ENCODE assay signal across 8 cellular contexts in the genomic region with DNA sequence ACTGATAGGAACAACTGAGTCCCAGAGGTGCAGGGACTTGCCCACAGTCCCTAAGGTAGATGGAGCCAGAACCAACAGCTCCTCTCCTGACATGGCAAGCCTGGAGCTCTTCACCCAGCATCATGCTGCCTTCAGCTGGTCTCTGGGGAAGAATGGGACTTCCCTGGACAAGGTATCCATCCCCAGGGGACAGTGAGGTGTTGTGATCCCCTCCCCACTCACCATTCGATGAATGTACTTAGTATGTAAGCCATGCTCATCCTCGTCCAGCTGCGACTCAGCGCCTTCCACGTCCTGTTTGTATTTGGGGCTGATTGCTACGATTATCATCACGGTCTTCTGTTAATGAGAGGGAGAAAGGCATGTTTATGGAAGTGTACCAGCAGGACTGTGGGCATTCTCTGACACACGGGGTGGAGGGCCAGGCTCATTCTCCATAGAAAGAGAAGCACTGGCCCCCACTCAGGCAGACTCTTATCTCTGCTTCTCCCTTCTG. TPM values are rescaled to one million over a fixed set of nuclear protein-coding genes. Genes with fewer than 3 reads are reported as not detected.
DNase-seq lines count a peak whose midpoint lies in the region; ATAC-seq and TF ChIP-seq lines count a peak whose summit lies in the region.

No MANE protein-coding gene starts in this region.

- ATAC-seq in GM18868 (IDR thresholded peaks at IDR 0.05; ENCODE audit: unreplicated experiment) (peak; percentile 18), HG02938 (IDR thresholded peaks at IDR 0.05; ENCODE audit: unreplicated experiment) (peak; percentile 8), GM19324 (IDR thresholded peaks at IDR 0.05; ENCODE audit: low FRiP score, unreplicated experiment) (no peak), HG03280 (IDR thresholded peaks at IDR 0.05; ENCODE audit: unreplicated experiment) (no peak)

- intact Hi-C loops in prostate gland (cut with DNase I), result loop anchor here (2.0 to 5.0 kb wide), 2 partner anchors 39 to 84 kb away; partner anchors contain the start of genes REV3L and TRAF3IP2

- WGBS in prostate gland, result 35% methylated on average over 8 of the region's 8 CpGs

- H3K27ac ChIP-seq in prostate gland, result peak overlapping the region; percentile 71

- no peaks in the 10 kb centered on the region for H3K27me3 ChIP-seq in adipocyte (replicated peaks; ENCODE audit: control insufficient read depth, insufficient read depth, low read length)
- H3K27me3 ChIP-seq in prostate gland (replicated peaks; ENCODE audit: insufficient read depth), result no peaks in the 10 kb centered on the region

- H3K36me3 ChIP-seq in adipocyte (ENCODE audit: control insufficient read depth, insufficient read depth, low read length, severe bottlenecking) (peaks cover 87% of the 10 kb centered on the region), prostate gland (peaks cover 0 to 6% of the 10 kb centered on the region in 2 donors)

- H3K9ac ChIP-seq in adipocyte (ENCODE audit: low read length), result peak overlapping the region; percentile 2

- DNase-seq in adipocyte (ENCODE audit: low read depth) (no peak), prostate gland (ENCODE audit: low spot score) (no peak), RKO (ENCODE audit: low spot score) (no peak)
- no peak for DNase-seq in stimulated activated CD4-positive, alpha-beta T cell treated with anti-CD3 and anti-CD28 coated beads, Interleukin-4, amount 100 ng/mL, for 1 hour

- TF ChIP-seq POLR2A in prostate gland (IDR thresholded peaks at IDR 0.05), result no peak

- TF ChIP-seq CTCF in prostate gland (IDR thresholded peaks at IDR 0.05), result no peak

- H3K9me3 ChIP-seq in adipocyte (ENCODE audit: control insufficient read depth, low read length), result no peaks in the 10 kb centered on the region
- H3K9me3 ChIP-seq in prostate gland, result no peaks in the 10 kb centered on the region

- H3K4me3 ChIP-seq in adipocyte (ENCODE audit: low read length) (no peak overlapping the region), prostate gland (no peak overlapping the region)

- H3K4me1 ChIP-seq in adipocyte (ENCODE audit: control insufficient read depth, insufficient read depth, low read length), result peaks cover 63% of the 10 kb centered on the region
- peaks cover 13% of the 10 kb centered on the region for H3K4me1 ChIP-seq in prostate gland (replicated peaks)

RNA-seq across cellular contexts. Expression of gene TRAF3IP2, which starts 39.4 kb away (rescaled TPM):
- total RNA-seq in prostate gland, result 10 to 100 TPM; 40.2 to 52.4 TPM

Comparison
In these comparisons a context has a peak if more than half of its experiments do, and no peak if none do; other contexts are left out.
1. ATAC-seq: peak in GM18868 (single experiment) and HG02938 (single experiment); none in GM19324 (single experiment) and HG03280 (single experiment).